In genomic region chr7:158862985-158863610, GRCh38 we compare ENCODE assay signal across 8 cellular contexts. TPM values are rescaled to one million over a fixed set of nuclear protein-coding genes. Genes with fewer than 3 reads are reported as not detected.
A peak's percentile ranks its signal among the peaks of the same experiment; 100 is the strongest.
DNase-seq lines count a peak whose midpoint lies in the region; ATAC-seq, FAIRE-seq and TF ChIP-seq lines count a peak whose summit lies in the region.
"Not testable (repeated sequence)": the region's sequence is repeated elsewhere in the genome, so short reads cannot be mapped to it uniquely, and the experiment has no call there.

No MANE protein-coding gene starts in this region.

- ATAC-seq in GM21723 (IDR thresholded peaks at IDR 0.05; ENCODE audit: unreplicated experiment) (peak; percentile 58), HG03469 (IDR thresholded peaks at IDR 0.05; ENCODE audit: unreplicated experiment) (peak; percentile 56), naive B cell (ENCODE audit: low read depth in 2 of 2) (peak; percentile 57 to 59)

- peak overlapping the region; percentile 88 for H3K27ac Mint-ChIP-seq in activated naive CD8-positive, alpha-beta T cell treated with anti-CD3 and anti-CD28 coated beads for 36 hours
- peak overlapping the region; percentile 45 to 98 (median 92) for H3K27ac Mint-ChIP-seq in naive B cell

- H3K27ac ChIP-seq in temporal lobe (ENCODE audit: low read depth, low read length), result peak overlapping the region; percentile 67

- peaks cover 46% of the 10 kb centered on the region for H3K4me1 Mint-ChIP-seq in activated naive CD8-positive, alpha-beta T cell treated with anti-CD3 and anti-CD28 coated beads for 36 hours
- peaks cover 21 to 42% (median 40%) of the 10 kb centered on the region in 3 donors for H3K4me1 Mint-ChIP-seq in naive B cell

- peak overlapping the region; percentile 82 for H3K4me3 Mint-ChIP-seq in activated naive CD8-positive, alpha-beta T cell treated with anti-CD3 and anti-CD28 coated beads for 36 hours
- H3K4me3 Mint-ChIP-seq in naive B cell, result peak overlapping the region; percentile 77 to 96 (median 92)

- H3K9me3 Mint-ChIP-seq in activated naive CD8-positive, alpha-beta T cell treated with anti-CD3 and anti-CD28 coated beads for 36 hours; naive B cell: not testable (repeated sequence)

- peak overlapping the region; percentile 45 to 65 for H3K4me3 ChIP-seq in foreskin fibroblast (ENCODE audit: low read depth in 1 of 2, low read length in 2 of 2)

- not testable (repeated sequence) for FAIRE-seq in RCC 7860 (lab: Jason Lieb, UNC)

- DNase-seq in Daoy (ENCODE audit: low read depth) (peak; percentile 17), RCC 7860 (ENCODE audit: low spot score) (peak; percentile 63), foreskin fibroblast (peak in 1 of 2 donors; percentile 12), naive B cell (peak; percentile 18)
- peak; percentile 49 for DNase-seq in activated naive CD8-positive, alpha-beta T cell treated with anti-CD3 and anti-CD28 coated beads for 36 hours

- not testable (repeated sequence) for H3K27me3 Mint-ChIP-seq in activated naive CD8-positive, alpha-beta T cell treated with anti-CD3 and anti-CD28 coated beads for 36 hours; naive B cell

- H3K36me3 Mint-ChIP-seq in activated naive CD8-positive, alpha-beta T cell treated with anti-CD3 and anti-CD28 coated beads for 36 hours, result peaks cover 15% of the 10 kb centered on the region
- not testable (repeated sequence) for H3K36me3 Mint-ChIP-seq in naive B cell

- not testable (repeated sequence) for TF ChIP-seq CTCF in foreskin fibroblast (IDR thresholded peaks at IDR 0.05; ENCODE audit: low read depth, low read length)

RNA-seq across cellular contexts. Expression of gene DYNC2I1, which starts 6.7 kb away (rescaled TPM):
- total RNA-seq in Daoy (2014; rRNA removed; shearing (Covaris generic)), result 2.6 and 6.7 TPM in 2 replicates
- 10 to 100 TPM; 12.4 to 14.3 TPM for total RNA-seq in activated naive CD8-positive, alpha-beta T cell treated with anti-CD3 and anti-CD28 coated beads for 36 hours
- polyA plus RNA-seq in naive B cell (ENCODE audit: low read depth in 6 of 6), result 10 to 100 TPM; 12.6 to 20.4 (median 18.3) TPM
- 11.3 TPM for total RNA-seq in temporal lobe

RNA-seq across cellular contexts. Expression of gene ESYT2, which starts 33.8 kb away (rescaled TPM):
- total RNA-seq in Daoy (2014; rRNA removed; shearing (Covaris generic)), result 60.4 and 66.3 TPM in 2 replicates
- 10 to 100 TPM; 52.1 to 52.5 TPM for total RNA-seq in activated naive CD8-positive, alpha-beta T cell treated with anti-CD3 and anti-CD28 coated beads for 36 hours
- 10 to 100 TPM; 15.4 to 23.0 (median 16.8) TPM for polyA plus RNA-seq in naive B cell (ENCODE audit: low read depth in 6 of 6)
- 54.6 TPM for total RNA-seq in temporal lobe
